1 cellular context compared by ENCODE assay signal in genomic region chr18:36299010-36299409, GRCh38.
TF ChIP-seq lines count a peak whose summit lies in the region.

No MANE protein-coding gene starts in this region.

TF ChIP-seq in GM23338, 12 proteins besides CTCF, POLR2A, EP300 and RAD21 (continued from another document):
- TF ChIP-seq EZH2phosphoT487 (IDR thresholded peaks at IDR 0.05; ENCODE audit: unreplicated experiment): no peak
- no peak for TF ChIP-seq ETS1 (IDR thresholded peaks at IDR 0.05)
